In the genomic region with DNA sequence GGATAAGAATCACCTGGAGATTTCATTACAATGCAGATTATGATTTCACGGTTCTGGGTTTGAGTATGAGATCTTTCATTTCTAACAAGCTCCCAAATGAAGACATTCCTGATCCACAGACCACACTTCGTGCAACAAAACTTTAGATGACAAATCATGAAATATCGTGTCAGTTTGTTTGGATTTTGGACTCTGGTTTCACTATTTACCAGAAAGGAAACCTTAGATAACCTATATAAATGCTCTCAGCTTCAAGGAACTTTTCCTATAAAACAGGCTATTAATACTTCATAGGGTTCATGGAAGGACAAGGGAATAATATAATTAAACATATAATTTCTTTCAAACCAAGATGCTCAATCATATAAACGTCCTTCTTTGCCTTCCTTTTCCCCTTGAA, we compare ENCODE assay signal across 29 cellular contexts.
"Had no signal": no experiment of that assay in that cellular context is flagged by ENCODE, and none has a peak within 500 bp of the region (broad histone marks: within the 10 kb centered on the region; RNA-seq: fewer than 3 reads in every experiment).

No MANE protein-coding gene starts in this region.

- H3K4me1 ChIP-seq: foreskin keratinocyte had no signal

- DNase-seq: activated CD4-positive, alpha-beta memory T cell treated with anti-CD3 and anti-CD28 coated beads, Interleukin-2, amount 10 ng/mL, durations not matched to agents 7 days and 5 days; activated CD4-positive, alpha-beta T cell treated with anti-CD3 and anti-CD28 coated beads for 1 hour; activated CD4-positive, alpha-beta T cell treated with anti-CD3 and anti-CD28 coated beads for 4 hours; activated CD4-positive, alpha-beta T cell treated with anti-CD3 and anti-CD28 coated beads, Interleukin-2, amount 10 ng/mL, durations not matched to agents 7 days and 5 days; activated CD4-positive, alpha-beta T cell treated with anti-CD3 and anti-CD28 coated beads, Interleukin-2, amount 50 U/mL, for 4 hours; activated CD8-positive, alpha-beta memory T cell treated with anti-CD3 and anti-CD28 coated beads, Interleukin-2, amount 50 U/mL, for 48 hours; activated gamma-delta T cell; activated naive CD4-positive, alpha-beta T cell; activated naive CD4-positive, alpha-beta T cell treated with anti-CD3 and anti-CD28 coated beads, Interleukin-2, amount 50 U/mL, for 16 hours; activated T-cell treated with anti-CD3 and anti-CD28 coated beads for 4 hours; activated T-cell treated with anti-CD3 and anti-CD28 coated beads, Interleukin-2, amount 50 U/mL, for 24 hours; activated T-cell treated with anti-CD3 and anti-CD28 coated beads, Interleukin-2, amount 50 U/mL, for 72 hours; amniotic stem cell; anterior cingulate cortex; brain microvascular endothelial cell; dorsolateral prefrontal cortex; effector memory CD4-positive, alpha-beta T cell; endodermal cell; foreskin keratinocyte; gastrocnemius medialis; glutamatergic neuron; heart left ventricle; T-helper 2 cell had no signal

- H3K27ac Mint-ChIP-seq: activated CD4-positive, alpha-beta memory T cell treated with anti-CD3 and anti-CD28 coated beads, Interleukin-2, amount 10 ng/mL, durations not matched to agents 7 days and 5 days; activated CD4-positive, alpha-beta T cell treated with anti-CD3 and anti-CD28 coated beads, Interleukin-2, amount 10 ng/mL, durations not matched to agents 7 days and 5 days; activated naive CD8-positive, alpha-beta T cell; activated T-cell treated with anti-CD3 and anti-CD28 coated beads, Interleukin-2, amount 50 U/mL, for 24 hours; activated T-cell treated with anti-CD3 and anti-CD28 coated beads, Interleukin-2, amount 50 U/mL, for 72 hours; dendritic cell treated with granulocyte-macrophage colony-stimulating factor and Interleukin-4, amounts not matched to agents 40 ng/mL and 50 ng/mL, for 4 days; endodermal cell; WTC11 had no signal

- H3K36me3 Mint-ChIP-seq: activated naive CD8-positive, alpha-beta T cell; WTC11 had no signal

- H3K36me3 ChIP-seq: brain microvascular endothelial cell, gastrocnemius medialis, heart left ventricle had no signal

- H3K4me3 Mint-ChIP-seq: activated CD4-positive, alpha-beta memory T cell treated with anti-CD3 and anti-CD28 coated beads, Interleukin-2, amount 10 ng/mL, durations not matched to agents 7 days and 5 days; activated CD4-positive, alpha-beta T cell treated with anti-CD3 and anti-CD28 coated beads, Interleukin-2, amount 10 ng/mL, durations not matched to agents 7 days and 5 days; activated naive CD8-positive, alpha-beta T cell; activated T-cell treated with anti-CD3 and anti-CD28 coated beads, Interleukin-2, amount 50 U/mL, for 24 hours; activated T-cell treated with anti-CD3 and anti-CD28 coated beads, Interleukin-2, amount 50 U/mL, for 72 hours; central memory CD8-positive, alpha-beta T cell; dendritic cell treated with granulocyte-macrophage colony-stimulating factor and Interleukin-4, amounts not matched to agents 40 ng/mL and 50 ng/mL, for 4 days; endodermal cell; WTC11 had no signal

- ATAC-seq: activated T-cell treated with anti-CD3 and anti-CD28 coated beads, Interleukin-2, amount 50 U/mL, for 72 hours; esophagus mucosa; foreskin keratinocyte; gastrocnemius medialis; heart left ventricle; WTC11 had no signal

- H3K4me3 ChIP-seq: coronary artery, dorsolateral prefrontal cortex, gastrocnemius medialis, heart left ventricle had no signal

- H3K27me3 Mint-ChIP-seq: activated CD4-positive, alpha-beta memory T cell treated with anti-CD3 and anti-CD28 coated beads, Interleukin-2, amount 10 ng/mL, durations not matched to agents 7 days and 5 days; activated CD4-positive, alpha-beta T cell treated with anti-CD3 and anti-CD28 coated beads, Interleukin-2, amount 10 ng/mL, durations not matched to agents 7 days and 5 days; activated naive CD8-positive, alpha-beta T cell; activated T-cell treated with anti-CD3 and anti-CD28 coated beads, Interleukin-2, amount 50 U/mL, for 24 hours; central memory CD8-positive, alpha-beta T cell; dendritic cell treated with granulocyte-macrophage colony-stimulating factor and Interleukin-4, amounts not matched to agents 40 ng/mL and 50 ng/mL, for 4 days had no signal

- H3K4me1 Mint-ChIP-seq: activated CD4-positive, alpha-beta memory T cell treated with anti-CD3 and anti-CD28 coated beads, Interleukin-2, amount 10 ng/mL, durations not matched to agents 7 days and 5 days; activated CD4-positive, alpha-beta T cell treated with anti-CD3 and anti-CD28 coated beads, Interleukin-2, amount 10 ng/mL, durations not matched to agents 7 days and 5 days; central memory CD8-positive, alpha-beta T cell; WTC11 had no signal

- H3K27ac ChIP-seq: brain microvascular endothelial cell, coronary artery, dorsolateral prefrontal cortex, foreskin keratinocyte, gastrocnemius medialis, heart left ventricle had no signal

- H3K9me3 Mint-ChIP-seq: endodermal cell had no signal

- H3K9me3 ChIP-seq: gastrocnemius medialis, heart left ventricle had no signal

- H3K27me3 ChIP-seq: brain microvascular endothelial cell, foreskin keratinocyte, gastrocnemius medialis, heart left ventricle had no signal
